16 cellular contexts compared by ENCODE assay signal in the genomic region with DNA sequence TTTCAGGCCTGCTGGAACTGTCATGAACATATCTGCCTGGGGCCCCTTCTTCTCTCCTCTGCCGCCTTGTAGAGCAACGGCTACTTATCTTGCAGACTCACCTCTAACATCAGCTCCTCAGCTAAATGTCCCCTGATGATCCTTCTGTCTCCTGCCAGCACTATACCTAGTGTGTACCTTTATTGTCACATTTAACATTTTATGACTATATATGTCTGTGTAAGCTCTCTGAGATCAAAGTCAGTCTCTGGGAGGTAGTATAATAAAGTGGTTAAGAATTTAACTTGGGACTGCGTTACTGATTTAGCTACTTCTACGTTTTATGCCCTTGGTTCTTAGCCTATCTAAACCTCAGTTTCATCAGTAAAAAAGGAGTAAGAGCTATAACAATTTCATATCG. TPM values are rescaled to one million over a fixed set of nuclear protein-coding genes. Genes with fewer than 3 reads are reported as not detected.
A peak's percentile ranks its signal among the peaks of the same experiment; 100 is the strongest.
DNase-seq lines count a peak whose midpoint lies in the region; ATAC-seq, FAIRE-seq and TF ChIP-seq lines count a peak whose summit lies in the region.
"Had no signal": no experiment of that assay in that cellular context is flagged by ENCODE, and none has a peak within 500 bp of the region (broad histone marks: within the 10 kb centered on the region; RNA-seq: fewer than 3 reads in every experiment).

No MANE protein-coding gene starts in this region.

- H4K91ac ChIP-seq in H1 (replicated peaks; ENCODE audit: insufficient read length, low read length), result no peak overlapping the region

- peaks cover 78% of the 10 kb centered on the region for H3K79me2 ChIP-seq in Karpas-422 (ENCODE audit: low read length)
- peaks cover 7 to 55% of the 10 kb centered on the region in 2 experiments for H3K79me2 ChIP-seq in H1 (ENCODE audit: control insufficient read depth in 1 of 2, insufficient read depth in 2 of 2, low read length in 2 of 2)

- H3K56ac ChIP-seq in H1 (replicated peaks; ENCODE audit: insufficient read length, low read depth, low read length), result no peak overlapping the region

- H3K4me3 ChIP-seq in AG10803 (ENCODE audit: low read length) (peak overlapping the region; percentile 88), Karpas-422 (ENCODE audit: low read length) (peak overlapping the region; percentile 99), H1 (ENCODE audit: extremely low read depth in 1 of 4, insufficient read depth in 2 of 4, low read depth in 3 of 4, low read length in 4 of 4) (0 out of 8 replicates have a peak overlapping the region, but pooled peaks of 1 of the 4 experiments have one; percentile 95), muscle layer of duodenum (ENCODE audit: low read depth in 1 of 2, low read length in 2 of 2) (peak overlapping the region; percentile 81 to 93)

- H3K4ac ChIP-seq in H1 (replicated peaks; ENCODE audit: insufficient read length, low read depth, low read length), result no peak overlapping the region

- no peak overlapping the region for H3K23ac ChIP-seq in H1 (ENCODE audit: insufficient read length)

- H3K14ac ChIP-seq in H1 (ENCODE audit: insufficient read length), result no peak overlapping the region

- H2BK120ac ChIP-seq in H1 (replicated peaks; ENCODE audit: low read depth, low read length), result no peak overlapping the region

- H2AK5ac ChIP-seq in H1 (ENCODE audit: low read depth, low read length), result no peak overlapping the region

- intact Hi-C loops in natural killer cell (cut with micrococcal nuclease), result loop anchor here (2.0 kb wide), 1 partner anchor 21 kb away; a partner anchor contains a TSS

- no peak overlapping the region for H3K27ac ChIP-seq in Karpas-422 (ENCODE audit: low read length)
- no peak overlapping the region for H3K27ac ChIP-seq in H1 (ENCODE audit: low read depth, low read length)
- peak overlapping the region; percentile 88 for H3K27ac ChIP-seq in muscle layer of duodenum (ENCODE audit: low read length)
- H3K27ac ChIP-seq: foreskin keratinocyte had no signal

- H4K8ac ChIP-seq in H1 (ENCODE audit: extremely low read depth, insufficient read depth, low read length), result no peak overlapping the region

- H3K9me3 Mint-ChIP-seq in natural killer cell, result no peaks in the 10 kb centered on the region
- H3K9me3 Mint-ChIP-seq: CD8-positive, alpha-beta T cell; stimulated activated naive CD8-positive, alpha-beta T cell treated with anti-CD3 and anti-CD28 coated beads, Interleukin-15, amount 100 ng/mL, for 72 hours; T-helper 1 cell treated with Interleukin-12 subunit alpha and Interleukin-12 subunit beta and Interleukin-4 antibody, amounts not matched to agents 30 μg/mL and 1 μg/mL, for 36 hours had no signal

- H3K9me3 ChIP-seq in Karpas-422 (ENCODE audit: low read length), result no peaks in the 10 kb centered on the region
- no peaks in the 10 kb centered on the region for H3K9me3 ChIP-seq in H1 (ENCODE audit: insufficient read depth in 2 of 2, low read depth in 1 of 2, low read length in 1 of 2)
- no peaks in the 10 kb centered on the region for H3K9me3 ChIP-seq in muscle layer of duodenum (ENCODE audit: control insufficient read depth in 1 of 2, low read length in 2 of 2)

- peak overlapping the region; percentile 90 for H3K4me2 ChIP-seq in Karpas-422 (ENCODE audit: low read depth, low read length, poor library complexity, severe bottlenecking)
- peak overlapping the region; percentile 40 to 66; a peak in 2 of 4 replicates for H3K4me2 ChIP-seq in H1 (ENCODE audit: insufficient read depth in 1 of 2, low read depth in 2 of 2, low read length in 2 of 2)

- TF ChIP-seq RAD21 in H1 (IDR thresholded peaks at IDR 0.05 in 1 of 2, conservative IDR thresholded peaks at IDR 0.05 in 1 of 2; ENCODE audit: low read depth in 2 of 2, low read length in 2 of 2), result no peak

- H3K4me1 Mint-ChIP-seq in natural killer cell, result peaks cover 24 to 31% of the 10 kb centered on the region in 2 donors

- H3K9ac ChIP-seq in Karpas-422 (ENCODE audit: low read length) (peak overlapping the region; percentile 95), H1 (replicated peaks in 1 of 4; ENCODE audit: extremely low read depth in 1 of 4, low read depth in 3 of 4, low read length in 3 of 4) (no peak overlapping the region)

- POLR2A ChIA-PET in H1 (lab: Charles Lee; ENCODE audit: partially characterized antibody), result interaction anchor here (1.5 to 2.4 kb wide), 2 partner anchors 78 to 193 kb away, joined by 5 to 10 read pairs; a partner anchor contains a TSS

- H2BK12ac ChIP-seq in H1 (ENCODE audit: low read depth, low read length), result no peak overlapping the region

- H3K27ac Mint-ChIP-seq in natural killer cell, result no peak overlapping the region
- H3K27ac Mint-ChIP-seq: stimulated activated naive CD8-positive, alpha-beta T cell treated with anti-CD3 and anti-CD28 coated beads, Interleukin-15, amount 100 ng/mL, for 72 hours; T-helper 1 cell treated with Interleukin-12 subunit alpha and Interleukin-12 subunit beta and Interleukin-4 antibody, amounts not matched to agents 30 μg/mL and 1 μg/mL, for 36 hours had no signal

- no peak overlapping the region for H2AFZ ChIP-seq in Karpas-422 (ENCODE audit: low read length)
- no peak overlapping the region for H2AFZ ChIP-seq in H1 (ENCODE audit: low read length)

- H3K36me3 Mint-ChIP-seq in natural killer cell, result peaks cover 7% of the 10 kb centered on the region

- peaks cover 6% of the 10 kb centered on the region; the same call in 1 of the 2 replicates for H3K23me2 ChIP-seq in H1 (ENCODE audit: low read depth, low read length)

- H3K4me3 Mint-ChIP-seq in natural killer cell, result no peak overlapping the region
- H3K4me3 Mint-ChIP-seq: CD8-positive, alpha-beta T cell; T-helper 1 cell treated with Interleukin-12 subunit alpha and Interleukin-12 subunit beta and Interleukin-4 antibody, amounts not matched to agents 30 μg/mL and 1 μg/mL, for 36 hours had no signal

- no peak for FAIRE-seq in H1 (lab: Jason Lieb, UNC)

- H3K4me1 ChIP-seq in Karpas-422 (ENCODE audit: low read length) (peaks cover 39% of the 10 kb centered on the region), H1 (replicated peaks in 1 of 4; ENCODE audit: control insufficient read depth in 3 of 4, insufficient read depth in 4 of 4, low read length in 3 of 4) (no peaks in the 10 kb centered on the region; a peak in 2 of 7 replicates), muscle layer of duodenum (ENCODE audit: control insufficient read depth in 1 of 2, insufficient read depth in 2 of 2, low read length in 2 of 2) (peaks cover 19 to 27% of the 10 kb centered on the region in 2 donors)

- WGBS in H1 (ENCODE audit: extremely low coverage in 1 of 2, insufficient coverage in 1 of 2, insufficient read length in 1 of 2, insufficient replicate concordance in 2 of 2, low coverage in 1 of 2, low lambda C conversion rate in 2 of 2, missing lambda C conversion rate in 1 of 2), 2 experiments, result 89% methylated on average over 5 of the region's 5 CpGs; no CpG with 5 or more reads in 1 of the 2 experiments

- CTCF ChIA-PET in H1 (lab: Charles Lee; ENCODE audit: partially characterized antibody), result interaction anchor here (1.0 to 3.0 kb wide), 9 partner anchors 12 to 447 kb away, joined by 3 to 16 read pairs (median 3); a partner anchor contains a TSS

- TF ChIP-seq CTCF in AG10803 (conservative IDR thresholded peaks at IDR 0.05; ENCODE audit: low read length) (no peak), H1 (IDR thresholded peaks at IDR 0.05; ENCODE audit: control extremely low read depth in 1 of 3, insufficient read depth in 1 of 3, low read depth in 1 of 3, low read length in 3 of 3) (no peak), natural killer cell (IDR thresholded peaks at IDR 0.05) (no peak)

- peaks cover 43% of the 10 kb centered on the region for H3K36me3 ChIP-seq in Karpas-422 (ENCODE audit: insufficient read depth, low read length)
- peaks cover 0 to 19% (median 12%) of the 10 kb centered on the region in 4 experiments; a peak in 5 of 8 replicates for H3K36me3 ChIP-seq in H1 (ENCODE audit: control insufficient read depth in 2 of 4, insufficient read depth in 4 of 4, low read length in 3 of 4)
- peaks cover 17 to 21% of the 10 kb centered on the region in 2 donors for H3K36me3 ChIP-seq in muscle layer of duodenum (ENCODE audit: control insufficient read depth in 1 of 2, insufficient read depth in 2 of 2, low read length in 2 of 2)

- no peak for ATAC-seq in natural killer cell
- ATAC-seq: CD8-positive, alpha-beta T cell; foreskin keratinocyte; stimulated activated naive CD8-positive, alpha-beta T cell treated with anti-CD3 and anti-CD28 coated beads, Interleukin-15, amount 100 ng/mL, for 72 hours had no signal

- DNase-seq in AG10803 (ENCODE audit: low read depth), result no peak
- peak; percentile 46 for DNase-seq in Karpas-422
- no peak for DNase-seq in H1 (ENCODE audit: low read depth in 1 of 2, low spot score in 2 of 2)
- DNase-seq in A172 (ENCODE audit: low spot score), result no peak
- DNase-seq in AML-193 (lab: John Stamatoyannopoulos, UW), result no peak
- DNase-seq in natural killer cell, result no peak
- DNase-seq in NCI-H1930 (lab: John Stamatoyannopoulos, UW), result no peak
- DNase-seq: activated T-cell treated with anti-CD3 and anti-CD28 coated beads for 4 hours; foreskin keratinocyte; KG1; midbrain; NCI-H446 treated with DMSO at 0.1 percent for 48 hours; stimulated activated naive CD8-positive, alpha-beta T cell treated with anti-CD3 and anti-CD28 coated beads, Interleukin-15, amount 100 ng/mL, for 72 hours had no signal

- H3K9me2 ChIP-seq in Karpas-422 (replicated peaks; ENCODE audit: insufficient read depth, low read length), result no peaks in the 10 kb centered on the region; the same call in 1 of the 2 replicates

- TF ChIP-seq POLR2A in H1 (IDR thresholded peaks at IDR 0.05; ENCODE audit: control extremely low read depth in 1 of 2, low read depth in 2 of 2, low read length in 2 of 2), result no peak

- H3K27me3 ChIP-seq in Karpas-422 (ENCODE audit: low read length) (no peaks in the 10 kb centered on the region), H1 (replicated peaks in 1 of 4; ENCODE audit: control insufficient read depth in 3 of 4, extremely low read depth in 1 of 4, insufficient read depth in 3 of 4, low read length in 3 of 4) (no peaks in the 10 kb centered on the region), muscle layer of duodenum (ENCODE audit: low read depth, low read length) (no peaks in the 10 kb centered on the region)
- H3K27me3 ChIP-seq: foreskin keratinocyte had no signal

- peaks cover 6% of the 10 kb centered on the region; the same call in 1 of the 2 replicates for H4K20me1 ChIP-seq in Karpas-422 (ENCODE audit: insufficient read depth, low read depth, low read length)
- H4K20me1 ChIP-seq in H1 (replicated peaks in 1 of 2; ENCODE audit: control insufficient read depth in 1 of 2, insufficient read depth in 2 of 2, low read length in 2 of 2), result peaks cover 5 to 8% of the 10 kb centered on the region in 2 experiments

- TF ChIP-seq EP300 in H1 (IDR thresholded peaks at IDR 0.05; ENCODE audit: borderline replicate concordance in 1 of 2, low read depth in 2 of 2, low read length in 2 of 2), result no peak

- no peak overlapping the region for H3K18ac ChIP-seq in H1 (ENCODE audit: extremely low read depth, low read length)

- no peak overlapping the region for H2BK20ac ChIP-seq in H1 (ENCODE audit: low read length)

- no peak overlapping the region for H2BK5ac ChIP-seq in H1 (ENCODE audit: low read depth, low read length)

- no peak overlapping the region for H2BK15ac ChIP-seq in H1 (ENCODE audit: low read length)

- no peak overlapping the region for H4K5ac ChIP-seq in H1 (ENCODE audit: insufficient read length, low read depth, low read length)

- peaks cover 2% of the 10 kb centered on the region; the same call in 1 of the 2 replicates for H3K79me1 ChIP-seq in H1 (ENCODE audit: low read depth, low read length)

- H3K27me3 Mint-ChIP-seq in natural killer cell (ENCODE audit: low read depth in 2 of 2), result no peaks in the 10 kb centered on the region
- H3K27me3 Mint-ChIP-seq: stimulated activated naive CD8-positive, alpha-beta T cell treated with anti-CD3 and anti-CD28 coated beads, Interleukin-15, amount 100 ng/mL, for 72 hours had no signal

RNA-seq across cellular contexts. Expression of a gene that starts 2.2 kb away (rescaled TPM):
- 60.8 and 61.1 TPM in 2 replicates for total RNA-seq in Karpas-422 (2014; rRNA removed; shearing (Covaris generic); ENCODE audit: low replicate concordance)
- total RNA-seq in H1 (2021; fragmentation: NEBNext Ultra II Directional; extraction: Animal tissue kit (Norgen Biotek cat#: 25700)), result 72.8 and 75.2 TPM in 2 replicates
- polyA plus RNA-seq in H1 (2011; rRNA removed), result 43.8 and 83.0 TPM in 2 replicates
- polyA plus RNA-seq in H1 (2011; cell fraction: cytosol; rRNA removed), result 38.7 TPM
- 64.8 TPM for polyA plus RNA-seq in H1 (2011; cell fraction: nucleus; rRNA removed)
- 26.1 to 30.6 TPM (median 28.5 TPM) in 4 replicates for polyA plus RNA-seq in H1 (2012, experiment 1 of 2)
- 3.8 TPM for polyA plus RNA-seq in H1 (2012, experiment 2 of 2)
- polyA plus RNA-seq in H1 (2013, experiment 1 of 2), result 51.9 TPM
- 57.4 TPM for polyA plus RNA-seq in H1 (2013, experiment 2 of 2)
- polyA minus RNA-seq in H1 (2011; rRNA and poly(A)+ RNA removed), result 26.3 and 33.2 TPM in 2 replicates
- 64.7 TPM for polyA minus RNA-seq in H1 (2011; cell fraction: cytosol; rRNA and poly(A)+ RNA removed)
- polyA minus RNA-seq in H1 (2011; cell fraction: nucleus; rRNA and poly(A)+ RNA removed), result 41.7 TPM
- total RNA-seq in A172 (2014; rRNA removed; shearing (Covaris generic)), result 147 and 165 TPM in 2 replicates
- 10 to 100 TPM; 40.6 to 48.8 (median 48.1) TPM for total RNA-seq in natural killer cell

RNA-seq across cellular contexts. Expression of a gene that starts 21.4 kb away (rescaled TPM):
- 0.07 TPM in 1 of 2 replicates, not detected in the other for total RNA-seq in Karpas-422 (2014; rRNA removed; shearing (Covaris generic); ENCODE audit: low replicate concordance)
- total RNA-seq in H1 (2021; fragmentation: NEBNext Ultra II Directional; extraction: Animal tissue kit (Norgen Biotek cat#: 25700)), result 0.67 TPM in 1 of 2 replicates, not detected in the other
- polyA plus RNA-seq in H1 (2011; rRNA removed), result 0.02 TPM in 1 of 2 replicates, not detected in the other
- polyA plus RNA-seq in H1 (2011; cell fraction: cytosol; rRNA removed), result 0.03 TPM
- not detected for polyA plus RNA-seq in H1 (2011; cell fraction: nucleus; rRNA removed)
- polyA plus RNA-seq in H1 (2012, experiment 1 of 2), result 0.48 TPM in 1 of 4 replicates, not detected in the others
- polyA plus RNA-seq in H1 (2012, experiment 2 of 2), result not detected
- not detected for polyA plus RNA-seq in H1 (2013, experiment 1 of 2)
- 0.18 TPM for polyA plus RNA-seq in H1 (2013, experiment 2 of 2)
- not detected in 2 replicates for polyA minus RNA-seq in H1 (2011; rRNA and poly(A)+ RNA removed)
- polyA minus RNA-seq in H1 (2011; cell fraction: cytosol; rRNA and poly(A)+ RNA removed), result not detected
- 0.50 TPM for polyA minus RNA-seq in H1 (2011; cell fraction: nucleus; rRNA and poly(A)+ RNA removed)
- 10.0 and 11.1 TPM in 2 replicates for total RNA-seq in A172 (2014; rRNA removed; shearing (Covaris generic))
- 1 to 10 TPM in 2 of 3 donors, under 1 TPM in 1; 0.61 to 1.4 (median 1.3) TPM for total RNA-seq in natural killer cell
